In the genomic region with DNA sequence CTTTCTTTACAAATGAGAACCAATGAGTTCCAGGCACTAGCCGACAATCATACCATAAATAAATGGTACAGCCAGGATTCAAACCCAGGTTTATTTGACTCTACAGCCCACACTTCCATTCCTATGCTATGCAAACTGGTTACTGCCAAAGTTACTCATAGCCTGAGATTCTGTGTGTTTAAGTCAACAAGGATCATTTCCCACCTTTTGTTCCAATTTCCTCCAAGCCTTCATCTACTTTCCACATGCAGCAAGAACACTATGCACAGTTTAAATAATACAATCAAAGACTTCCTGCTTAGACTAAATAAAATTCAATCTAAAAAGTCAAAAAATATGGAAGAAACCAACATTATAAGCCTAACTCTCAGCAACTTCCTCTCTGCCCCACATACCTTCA, we compare ENCODE assay signal across 17 cellular contexts. TPM values are rescaled to one million over a fixed set of nuclear protein-coding genes. Genes with fewer than 3 reads are reported as not detected.
DNase-seq lines count a peak whose midpoint lies in the region; ATAC-seq and TF ChIP-seq lines count a peak whose summit lies in the region.
"Had no signal": no experiment of that assay in that cellular context is flagged by ENCODE, and none has a peak within 500 bp of the region (broad histone marks: within the 10 kb centered on the region; RNA-seq: fewer than 3 reads in every experiment).

No MANE protein-coding gene starts in this region.

- no peaks in the 10 kb centered on the region for H3K27me3 Mint-ChIP-seq in activated naive CD4-positive, alpha-beta T cell treated with anti-CD3 and anti-CD28 coated beads, Interleukin-2, amount 50 U/mL, for 24 hours
- H3K27me3 Mint-ChIP-seq: CD4-positive, alpha-beta memory T cell had no signal

- H4K20me1 ChIP-seq in osteoblast (ENCODE audit: insufficient read depth, low read length): no peaks in the 10 kb centered on the region

- no peak overlapping the region for H3K27ac ChIP-seq in osteoblast (ENCODE audit: low read depth, low read length)
- H3K27ac ChIP-seq: 22Rv1, A549, C4-2B had no signal

- no peaks in the 10 kb centered on the region for H3K79me2 ChIP-seq in osteoblast (ENCODE audit: insufficient read depth, low read length)

- no peaks in the 10 kb centered on the region for H3K27me3 ChIP-seq in osteoblast (ENCODE audit: insufficient read depth, low read length)

- H3K4me2 ChIP-seq in osteoblast (ENCODE audit: insufficient read depth, low read length): no peak overlapping the region
- H3K4me2 ChIP-seq: A549 had no signal

- no peak for DNase-seq in activated naive CD4-positive, alpha-beta T cell treated with anti-CD3 and anti-CD28 coated beads, Interleukin-2, amount 50 U/mL, for 16 hours
- DNase-seq in dermis blood vessel endothelial cell (peak; percentile 87), lung microvascular endothelial cell (ENCODE audit: low read depth in 2 of 2) (peak; percentile 4 to 39), osteoblast (ENCODE audit: insufficient read length, low spot score, missing footprints) (no peak), NCI-H187 (lab: John Stamatoyannopoulos, UW) (no peak)
- DNase-seq: AML-193; CD4-positive, alpha-beta memory T cell; DMS153; DMS79; GDM1 had no signal

- no peaks in the 10 kb centered on the region for H3K36me3 ChIP-seq in osteoblast (ENCODE audit: insufficient read depth, low read length)
- H3K36me3 ChIP-seq: HAP-1 had no signal

- H3K4me1 ChIP-seq in osteoblast (ENCODE audit: insufficient read depth, low read length): peaks cover 7% of the 10 kb centered on the region
- H3K4me1 ChIP-seq: HAP-1 had no signal

- no peaks in the 10 kb centered on the region for H3K9me3 ChIP-seq in osteoblast (ENCODE audit: low read depth, low read length)
- H3K9me3 ChIP-seq: A549, HAP-1 had no signal

- H3K36me3 Mint-ChIP-seq in activated naive CD4-positive, alpha-beta T cell treated with anti-CD3 and anti-CD28 coated beads, Interleukin-2, amount 50 U/mL, for 24 hours: no peaks in the 10 kb centered on the region
- H3K36me3 Mint-ChIP-seq: CD4-positive, alpha-beta memory T cell had no signal

- peaks cover 51% of the 10 kb centered on the region for H3K4me1 Mint-ChIP-seq in activated naive CD4-positive, alpha-beta T cell treated with anti-CD3 and anti-CD28 coated beads, Interleukin-2, amount 50 U/mL, for 24 hours

- H3K9me3 Mint-ChIP-seq in activated naive CD4-positive, alpha-beta T cell treated with anti-CD3 and anti-CD28 coated beads, Interleukin-2, amount 50 U/mL, for 24 hours: no peaks in the 10 kb centered on the region
- H3K9me3 Mint-ChIP-seq: CD4-positive, alpha-beta memory T cell had no signal

- no peak overlapping the region for H3K4me3 ChIP-seq in osteoblast (ENCODE audit: insufficient read depth, low read length)
- H3K4me3 ChIP-seq: A549, HAP-1 had no signal

- H2AFZ ChIP-seq in osteoblast (ENCODE audit: low read length): peak overlapping the region; percentile 23

- no peak for TF ChIP-seq CTCF in osteoblast (IDR thresholded peaks at IDR 0.05; ENCODE audit: extremely low read depth, low read depth, low read length)

- peak overlapping the region; percentile 47 for H3K4me3 Mint-ChIP-seq in activated naive CD4-positive, alpha-beta T cell treated with anti-CD3 and anti-CD28 coated beads, Interleukin-2, amount 50 U/mL, for 24 hours

- ATAC-seq in HG03457 (IDR thresholded peaks at IDR 0.05; ENCODE audit: unreplicated experiment) (no peak), HG03097 (IDR thresholded peaks at IDR 0.05; ENCODE audit: low FRiP score, unreplicated experiment) (no peak)
- ATAC-seq: A549 had no signal

- H3K27ac Mint-ChIP-seq in activated naive CD4-positive, alpha-beta T cell treated with anti-CD3 and anti-CD28 coated beads, Interleukin-2, amount 50 U/mL, for 24 hours: peak overlapping the region; percentile 12
- H3K27ac Mint-ChIP-seq: CD4-positive, alpha-beta memory T cell had no signal

RNA-seq across cellular contexts. Expression of a gene that starts 59.2 kb away (rescaled TPM):
- total RNA-seq in dermis blood vessel endothelial cell (4.8 and 11.6 TPM in 2 replicates), lung microvascular endothelial cell (2.0 and 2.8 TPM in 2 replicates), osteoblast (43.4 and 44.8 TPM in 2 replicates)

Comparison
In these comparisons a context has a peak if more than half of its experiments do, and no peak if none do; other contexts are left out.
1. DNase-seq: peak in dermis blood vessel endothelial cell (single experiment) and lung microvascular endothelial cell (2 of 2); none in activated naive CD4-positive, alpha-beta T cell treated with anti-CD3 and anti-CD28 coated beads, Interleukin-2, amount 50 U/mL, for 16 hours (single experiment), osteoblast (single experiment) and NCI-H187 (0 of 2).